10 cellular contexts compared by ENCODE assay signal in the genomic region with DNA sequence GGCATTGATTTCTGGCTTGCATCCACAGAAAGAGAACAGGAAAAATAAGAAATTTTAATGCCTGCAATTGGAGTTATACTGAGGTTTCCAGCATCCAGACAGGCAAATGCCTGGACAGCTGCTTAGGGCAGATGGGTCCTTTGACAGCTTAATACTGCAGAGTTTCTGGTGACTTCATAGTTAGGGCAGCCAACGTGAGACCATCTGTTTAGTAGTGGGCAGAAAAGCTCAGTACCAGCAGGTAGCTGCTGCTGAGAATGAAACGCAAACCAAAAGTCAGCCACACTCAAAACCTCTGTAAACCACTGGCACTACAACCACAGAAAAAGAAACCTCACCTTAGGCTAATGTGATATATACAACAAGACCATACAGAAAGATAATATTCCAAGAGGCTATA.
DNase-seq lines count a peak whose midpoint lies in the region; ATAC-seq and TF ChIP-seq lines count a peak whose summit lies in the region.
"Had no signal": no experiment of that assay in that cellular context is flagged by ENCODE, and none has a peak within 500 bp of the region (broad histone marks: within the 10 kb centered on the region; RNA-seq: fewer than 3 reads in every experiment).

No MANE protein-coding gene starts in this region.

- no peak for DNase-seq in CD4-positive, CD25-positive, alpha-beta regulatory T cell
- peak; percentile 39 for DNase-seq in activated CD8-positive, alpha-beta T cell treated with anti-CD3 and anti-CD28 coated beads for 36 hours
- DNase-seq in heart left ventricle (no peak), vagina (ENCODE audit: extremely low spot score in 2 of 2) (no peak)
- DNase-seq in activated effector memory CD4-positive, alpha-beta T cell treated with Interleukin-2 at 50 U/mL for 16 hours = no peak
- DNase-seq: right cardiac atrium, stomach had no signal

- no peak for TF ChIP-seq CTCF in activated CD8-positive, alpha-beta T cell treated with anti-CD3 and anti-CD28 coated beads for 36 hours (IDR thresholded peaks at IDR 0.05)
- TF ChIP-seq CTCF in heart left ventricle (IDR thresholded peaks at IDR 0.05) = no peak
- TF ChIP-seq CTCF in vagina (IDR thresholded peaks at IDR 0.05) = no peak

- POLR2A ChIA-PET in activated CD8-positive, alpha-beta T cell treated with anti-CD3 and anti-CD28 coated beads for 36 hours (lab: Charles Lee) = interaction anchor here (0.6 to 0.7 kb wide), 2 partner anchors 10 to 131 kb away, joined by 3 to 4 read pairs; no protein-coding TSS in a partner anchor

- TF ChIP-seq POLR2A in heart left ventricle (IDR thresholded peaks at IDR 0.05) = no peak
- no peak for TF ChIP-seq POLR2A in vagina (IDR thresholded peaks at IDR 0.05)

- no peaks in the 10 kb centered on the region for H3K4me1 ChIP-seq in CD4-positive, CD25-positive, alpha-beta regulatory T cell (ENCODE audit: control insufficient read depth, insufficient read depth, low read length, poor library complexity, severe bottlenecking)
- H3K4me1 ChIP-seq in heart left ventricle = no peaks in the 10 kb centered on the region
- H3K4me1 ChIP-seq in vagina = no peaks in the 10 kb centered on the region
- H3K4me1 ChIP-seq: stomach had no signal

- no peaks in the 10 kb centered on the region for H3K36me3 Mint-ChIP-seq in CD4-positive, CD25-positive, alpha-beta regulatory T cell
- H3K36me3 Mint-ChIP-seq in activated CD8-positive, alpha-beta T cell treated with anti-CD3 and anti-CD28 coated beads for 36 hours (ENCODE audit: low read depth) = no peaks in the 10 kb centered on the region

- H3K27me3 ChIP-seq in CD4-positive, CD25-positive, alpha-beta regulatory T cell (ENCODE audit: control insufficient read depth, insufficient read depth, low read length) = no peaks in the 10 kb centered on the region
- H3K27me3 ChIP-seq in heart left ventricle (no peaks in the 10 kb centered on the region), vagina (no peaks in the 10 kb centered on the region)
- H3K27me3 ChIP-seq: stomach had no signal

- CTCF ChIA-PET in activated CD8-positive, alpha-beta T cell treated with anti-CD3 and anti-CD28 coated beads for 36 hours (lab: Charles Lee) = interaction anchor here (1.1 to 1.6 kb wide), 3 partner anchors 12 to 135 kb away, joined by 3 to 4 read pairs (median 3); no protein-coding TSS in a partner anchor

- H3K36me3 ChIP-seq in CD4-positive, CD25-positive, alpha-beta regulatory T cell (ENCODE audit: control insufficient read depth, insufficient read depth, low read length) = no peaks in the 10 kb centered on the region
- H3K36me3 ChIP-seq in heart left ventricle = peaks cover 0 to 5% (median 0%) of the 10 kb centered on the region in 9 donors
- no peaks in the 10 kb centered on the region for H3K36me3 ChIP-seq in vagina

- no peak overlapping the region for H3K4me3 ChIP-seq in CD4-positive, CD25-positive, alpha-beta regulatory T cell (ENCODE audit: low read depth, low read length)
- H3K4me3 ChIP-seq in heart left ventricle = no peak overlapping the region
- H3K4me3 ChIP-seq in vagina = no peak overlapping the region
- H3K4me3 ChIP-seq: stomach had no signal

- no peak overlapping the region for H3K4me3 Mint-ChIP-seq in CD4-positive, CD25-positive, alpha-beta regulatory T cell
- no peak overlapping the region for H3K4me3 Mint-ChIP-seq in activated CD8-positive, alpha-beta T cell treated with anti-CD3 and anti-CD28 coated beads for 36 hours

- peaks cover 0 to 1% (median 0%) of the 10 kb centered on the region in 4 donors for H3K4me1 Mint-ChIP-seq in CD4-positive, CD25-positive, alpha-beta regulatory T cell
- H3K4me1 Mint-ChIP-seq in activated CD8-positive, alpha-beta T cell treated with anti-CD3 and anti-CD28 coated beads for 36 hours (ENCODE audit: low read depth) = peaks cover 9% of the 10 kb centered on the region

- peaks cover 7% of the 10 kb centered on the region for H3K27me3 Mint-ChIP-seq in CD4-positive, CD25-positive, alpha-beta regulatory T cell
- no peaks in the 10 kb centered on the region for H3K27me3 Mint-ChIP-seq in activated CD8-positive, alpha-beta T cell treated with anti-CD3 and anti-CD28 coated beads for 36 hours

- intact Hi-C loops in activated CD8-positive, alpha-beta T cell treated with anti-CD3 and anti-CD28 coated beads for 36 hours (cut with micrococcal nuclease) = no loop called here
- intact Hi-C loops in heart left ventricle (cut with DNase I) = loop anchor here in 1 of 10 donors (10.0 kb wide), 1 partner anchor 102 kb away; no protein-coding TSS in a partner anchor
- intact Hi-C loops in vagina (cut with DNase I) = no loop called here

- H3K9me3 Mint-ChIP-seq in CD4-positive, CD25-positive, alpha-beta regulatory T cell = no peaks in the 10 kb centered on the region
- H3K9me3 Mint-ChIP-seq in activated CD8-positive, alpha-beta T cell treated with anti-CD3 and anti-CD28 coated beads for 36 hours = no peaks in the 10 kb centered on the region

- no peak for ATAC-seq in CD4-positive, CD25-positive, alpha-beta regulatory T cell (ENCODE audit: low read depth in 2 of 2)
- ATAC-seq in GM18867 (IDR thresholded peaks at IDR 0.05; ENCODE audit: unreplicated experiment) (peak; percentile 84), HG03354 (IDR thresholded peaks at IDR 0.05; ENCODE audit: poor library complexity, severe bottlenecking, unreplicated experiment) (peak; percentile 85), heart left ventricle (no peak), HG03280 (IDR thresholded peaks at IDR 0.05; ENCODE audit: unreplicated experiment) (no peak)
- ATAC-seq in activated CD8-positive, alpha-beta T cell treated with anti-CD3 and anti-CD28 coated beads for 36 hours = peak; percentile 87
- ATAC-seq: right cardiac atrium had no signal

- 79 to 86% (median 83%) methylated on average over 2 of the region's 2 CpGs for WGBS in heart left ventricle, 4 donors

- H3K27ac Mint-ChIP-seq in CD4-positive, CD25-positive, alpha-beta regulatory T cell = peak overlapping the region in 2 of 3 donors; percentile 34 to 69
- no peak overlapping the region for H3K27ac Mint-ChIP-seq in activated CD8-positive, alpha-beta T cell treated with anti-CD3 and anti-CD28 coated beads for 36 hours

- H3K9me3 ChIP-seq in CD4-positive, CD25-positive, alpha-beta regulatory T cell (ENCODE audit: control insufficient read depth in 2 of 2, low read length in 2 of 2) = no peaks in the 10 kb centered on the region
- H3K9me3 ChIP-seq in heart left ventricle (peaks cover 0 to 10% (median 1%) of the 10 kb centered on the region in 12 donors), vagina (no peaks in the 10 kb centered on the region)
- H3K9me3 ChIP-seq: stomach had no signal

- no peak overlapping the region for H3K27ac ChIP-seq in CD4-positive, CD25-positive, alpha-beta regulatory T cell (ENCODE audit: insufficient read depth, low read length, poor library complexity, severe bottlenecking)
- no peak overlapping the region for H3K27ac ChIP-seq in heart left ventricle
- no peak overlapping the region for H3K27ac ChIP-seq in vagina
- H3K27ac ChIP-seq: stomach had no signal

Comparison
In these comparisons a context has a peak if more than half of its experiments do, and no peak if none do; other contexts are left out.
1. ATAC-seq: peak in GM18867 (single experiment), HG03354 (single experiment) and activated CD8-positive, alpha-beta T cell treated with anti-CD3 and anti-CD28 coated beads for 36 hours (single experiment); none in CD4-positive, CD25-positive, alpha-beta regulatory T cell (0 of 2), heart left ventricle (0 of 4) and HG03280 (single experiment).